16 cellular contexts compared by ENCODE assay signal in the genomic region with DNA sequence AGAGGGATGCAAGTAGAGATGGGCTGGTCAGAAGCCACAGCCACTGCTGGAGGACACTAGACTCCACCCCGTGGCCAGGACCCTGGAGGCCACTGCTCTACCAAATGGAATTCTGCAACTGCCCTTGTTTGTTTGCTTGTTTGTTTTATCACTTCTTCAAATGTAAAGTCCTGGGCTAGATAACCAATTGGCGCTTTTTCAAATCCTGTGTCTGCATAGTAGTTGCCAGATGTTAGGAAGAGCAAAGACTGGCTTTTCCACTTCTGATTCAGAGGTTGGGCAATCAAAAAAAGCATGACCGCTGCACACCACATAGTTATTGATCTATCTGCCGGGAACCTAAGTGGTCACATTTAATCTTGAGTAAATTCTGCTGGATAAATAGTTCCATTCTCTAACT.
"Had no signal": no experiment of that assay in that cellular context is flagged by ENCODE, and none has a peak within 500 bp of the region (broad histone marks: within the 10 kb centered on the region; RNA-seq: fewer than 3 reads in every experiment).

No MANE protein-coding gene starts in this region.

- H3K27me3 ChIP-seq: brain microvascular endothelial cell, hepatocyte, transverse colon had no signal

- H3K9me3 ChIP-seq: transverse colon had no signal

- H3K36me3 ChIP-seq: brain microvascular endothelial cell, transverse colon had no signal

- DNase-seq: activated CD4-positive, alpha-beta T cell treated with anti-CD3 and anti-CD28 coated beads, Interleukin-2, amount 10 ng/mL, durations not matched to agents 24 days and 14 days; activated CD4-positive, CD25-positive, alpha-beta regulatory T cell; activated CD8-positive, alpha-beta memory T cell treated with anti-CD3 and anti-CD28 coated beads, Interleukin-2, amount 50 U/mL, for 48 hours; activated gamma-delta T cell treated with Interleukin-2 at 50 U/mL for 16 hours; amygdala; brain microvascular endothelial cell; effector memory CD4-positive, alpha-beta T cell; islet precursor cell; nucleus accumbens; stimulated activated CD4-positive, alpha-beta T cell treated with anti-CD3 and anti-CD28 coated beads, Interleukin-4, amount 100 ng/mL, for 4 hours; stimulated activated CD8-positive, alpha-beta memory T cell treated with anti-CD3 and anti-CD28 coated beads, Interleukin-4, amount 100 ng/mL, for 48 hours; stimulated activated naive CD4-positive, alpha-beta T cell treated with Interleukin-2 at 50 U/mL for 16 hours; transverse colon had no signal

- H3K4me1 ChIP-seq: transverse colon had no signal

- H3K27ac ChIP-seq: brain microvascular endothelial cell, hepatocyte, transverse colon had no signal

- H3K4me3 ChIP-seq: hepatocyte, smooth muscle cell, transverse colon had no signal

- ATAC-seq: natural killer cell treated with Interleukin-12 subunit alpha and Interleukin-12 subunit beta and Interleukin-15 and Interleukin-18, amount 100 ng/mL, for 72 hours had no signal
